26 cellular contexts compared by ENCODE assay signal in the genomic region with DNA sequence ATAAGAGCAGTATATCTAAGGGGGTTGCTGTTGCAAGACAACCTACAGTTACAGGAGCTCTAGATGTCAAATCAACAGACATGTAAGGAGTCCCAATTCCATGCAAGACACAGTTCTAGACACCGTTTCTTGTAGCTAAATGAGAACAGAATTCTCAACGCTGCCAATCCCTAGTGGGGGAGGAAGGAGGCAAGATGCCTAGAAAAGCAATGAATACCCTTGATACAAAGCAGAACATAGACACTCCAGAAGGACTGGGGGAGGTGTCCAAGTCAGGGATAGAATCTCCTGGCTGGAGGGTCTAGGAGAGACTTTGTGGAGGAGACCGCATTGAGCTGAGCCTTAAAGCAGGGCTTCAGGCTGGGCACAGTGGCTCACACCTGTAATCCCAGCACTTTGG.
DNase-seq lines count a peak whose midpoint lies in the region; ATAC-seq and TF ChIP-seq lines count a peak whose summit lies in the region.
"Had no signal": no experiment of that assay in that cellular context is flagged by ENCODE, and none has a peak within 500 bp of the region (broad histone marks: within the 10 kb centered on the region; RNA-seq: fewer than 3 reads in every experiment).

No MANE protein-coding gene starts in this region.

- H3K27ac ChIP-seq in brain microvascular endothelial cell, result no peak overlapping the region
- H3K27ac ChIP-seq: 22Rv1, A549, BLaER1 had no signal

- no peak for TF ChIP-seq CTCF in brain microvascular endothelial cell (IDR thresholded peaks at IDR 0.05; ENCODE audit: low read depth, low read length, missing control alignments)

- intact Hi-C loops in cardiac septum (cut with DNase I), result no loop called here

- peak; percentile 41 for DNase-seq in Ammon's horn (ENCODE audit: low spot score)
- peak; percentile 43 for DNase-seq in medulla oblongata (ENCODE audit: extremely low spot score)
- peak; percentile 11 for DNase-seq in midbrain (lab: John Stamatoyannopoulos, UW)
- DNase-seq in superior temporal gyrus (ENCODE audit: extremely low spot score), result peak; percentile 56
- no peak for DNase-seq in brain microvascular endothelial cell
- no peak for DNase-seq in cardiac septum (ENCODE audit: low spot score)
- no peak for DNase-seq in NCI-H345 (lab: John Stamatoyannopoulos, UW)
- DNase-seq: AML-193; BE2C; C1 segment of cervical spinal cord; CD4-positive, alpha-beta memory T cell; CD4-positive, CD25-positive, alpha-beta regulatory T cell; CD8-positive, alpha-beta memory T cell; COR-L47; DMS 273 treated with DMSO at 0.1 percent for 48 hours; DMS153; DMS53; DMS79; DND-41; EL; GDM1 had no signal

- H3K4me3 ChIP-seq in brain microvascular endothelial cell (ENCODE audit: low read depth, low read length), result no peak overlapping the region
- H3K4me3 ChIP-seq: A549, BLaER1, GM12878 had no signal

- in situ Hi-C loops in brain microvascular endothelial cell (cut with HindIII; ENCODE audit: low pct_ligation_motif_present, low sequenced_read_pairs), result no loop called here

- no peaks in the 10 kb centered on the region for H3K27me3 ChIP-seq in brain microvascular endothelial cell (replicated peaks)
- H3K27me3 ChIP-seq: BE2C, BLaER1 had no signal

- H3K36me3 ChIP-seq in brain microvascular endothelial cell (replicated peaks), result no peaks in the 10 kb centered on the region
- H3K36me3 ChIP-seq: BE2C, BLaER1 had no signal

- ATAC-seq in SK-N-SH treated with all-trans-retinoic acid at 6 μM for 48 hours, result no peak
- ATAC-seq: A549, GM12878 had no signal

TF ChIP-seq in SK-N-SH treated with all-trans-retinoic acid at 6 μM for 48 hours, 23 proteins besides CTCF, POLR2A, EP300 and RAD21:
- TF ChIP-seq RARB (CRISPR knock-in tag; IDR thresholded peaks at IDR 0.05), result no peak
- TF ChIP-seq, protein P1, sequence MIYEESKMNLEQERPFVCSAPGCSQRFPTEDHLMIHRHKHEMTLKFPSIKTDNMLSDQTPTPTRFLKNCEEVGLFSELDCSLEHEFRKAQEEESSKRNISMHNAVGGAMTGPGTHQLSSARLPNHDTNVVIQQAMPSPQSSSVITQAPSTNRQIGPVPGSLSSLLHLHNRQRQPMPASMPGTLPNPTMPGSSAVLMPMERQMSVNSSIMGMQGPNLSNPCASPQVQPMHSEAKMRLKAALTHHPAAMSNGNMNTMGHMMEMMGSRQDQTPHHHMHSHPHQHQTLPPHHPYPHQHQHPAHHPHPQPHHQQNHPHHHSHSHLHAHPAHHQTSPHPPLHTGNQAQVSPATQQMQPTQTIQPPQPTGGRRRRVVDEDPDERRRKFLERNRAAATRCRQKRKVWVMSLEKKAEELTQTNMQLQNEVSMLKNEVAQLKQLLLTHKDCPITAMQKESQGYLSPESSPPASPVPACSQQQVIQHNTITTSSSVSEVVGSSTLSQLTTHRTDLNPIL (CRISPR knock-in tag; IDR thresholded peaks at IDR 0.05; ENCODE audit: low read depth), result no peak
- TF ChIP-seq OSR1 (CRISPR knock-in tag; IDR thresholded peaks at IDR 0.05), result no peak
- no peak for TF ChIP-seq ZNF565 (CRISPR knock-in tag; conservative IDR thresholded peaks at IDR 0.05; ENCODE audit: low read depth)
- TF ChIP-seq ZFP30 (CRISPR knock-in tag; IDR thresholded peaks at IDR 0.05), result no peak
- no peak for TF ChIP-seq ZFP3 (CRISPR knock-in tag; IDR thresholded peaks at IDR 0.05)
- TF ChIP-seq, protein P2, sequence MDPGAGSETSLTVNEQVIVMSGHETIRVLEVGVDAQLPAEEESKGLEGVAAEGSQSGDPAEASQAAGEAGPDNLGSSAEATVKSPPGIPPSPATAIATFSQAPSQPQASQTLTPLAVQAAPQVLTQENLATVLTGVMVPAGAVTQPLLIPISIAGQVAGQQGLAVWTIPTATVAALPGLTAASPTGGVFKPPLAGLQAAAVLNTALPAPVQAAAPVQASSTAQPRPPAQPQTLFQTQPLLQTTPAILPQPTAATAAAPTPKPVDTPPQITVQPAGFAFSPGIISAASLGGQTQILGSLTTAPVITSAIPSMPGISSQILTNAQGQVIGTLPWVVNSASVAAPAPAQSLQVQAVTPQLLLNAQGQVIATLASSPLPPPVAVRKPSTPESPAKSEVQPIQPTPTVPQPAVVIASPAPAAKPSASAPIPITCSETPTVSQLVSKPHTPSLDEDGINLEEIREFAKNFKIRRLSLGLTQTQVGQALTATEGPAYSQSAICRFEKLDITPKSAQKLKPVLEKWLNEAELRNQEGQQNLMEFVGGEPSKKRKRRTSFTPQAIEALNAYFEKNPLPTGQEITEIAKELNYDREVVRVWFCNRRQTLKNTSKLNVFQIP (CRISPR knock-in tag; IDR thresholded peaks at IDR 0.05; ENCODE audit: borderline replicate concordance, low read depth), result no peak
- TF ChIP-seq, protein P3, sequence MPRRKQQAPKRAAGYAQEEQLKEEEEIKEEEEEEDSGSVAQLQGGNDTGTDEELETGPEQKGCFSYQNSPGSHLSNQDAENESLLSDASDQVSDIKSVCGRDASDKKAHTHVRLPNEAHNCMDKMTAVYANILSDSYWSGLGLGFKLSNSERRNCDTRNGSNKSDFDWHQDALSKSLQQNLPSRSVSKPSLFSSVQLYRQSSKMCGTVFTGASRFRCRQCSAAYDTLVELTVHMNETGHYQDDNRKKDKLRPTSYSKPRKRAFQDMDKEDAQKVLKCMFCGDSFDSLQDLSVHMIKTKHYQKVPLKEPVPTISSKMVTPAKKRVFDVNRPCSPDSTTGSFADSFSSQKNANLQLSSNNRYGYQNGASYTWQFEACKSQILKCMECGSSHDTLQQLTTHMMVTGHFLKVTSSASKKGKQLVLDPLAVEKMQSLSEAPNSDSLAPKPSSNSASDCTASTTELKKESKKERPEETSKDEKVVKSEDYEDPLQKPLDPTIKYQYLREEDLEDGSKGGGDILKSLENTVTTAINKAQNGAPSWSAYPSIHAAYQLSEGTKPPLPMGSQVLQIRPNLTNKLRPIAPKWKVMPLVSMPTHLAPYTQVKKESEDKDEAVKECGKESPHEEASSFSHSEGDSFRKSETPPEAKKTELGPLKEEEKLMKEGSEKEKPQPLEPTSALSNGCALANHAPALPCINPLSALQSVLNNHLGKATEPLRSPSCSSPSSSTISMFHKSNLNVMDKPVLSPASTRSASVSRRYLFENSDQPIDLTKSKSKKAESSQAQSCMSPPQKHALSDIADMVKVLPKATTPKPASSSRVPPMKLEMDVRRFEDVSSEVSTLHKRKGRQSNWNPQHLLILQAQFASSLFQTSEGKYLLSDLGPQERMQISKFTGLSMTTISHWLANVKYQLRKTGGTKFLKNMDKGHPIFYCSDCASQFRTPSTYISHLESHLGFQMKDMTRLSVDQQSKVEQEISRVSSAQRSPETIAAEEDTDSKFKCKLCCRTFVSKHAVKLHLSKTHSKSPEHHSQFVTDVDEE (CRISPR knock-in tag; IDR thresholded peaks at IDR 0.05), result no peak
- no peak for TF ChIP-seq ISL1 (CRISPR knock-in tag; IDR thresholded peaks at IDR 0.05)
- TF ChIP-seq, protein P4, sequence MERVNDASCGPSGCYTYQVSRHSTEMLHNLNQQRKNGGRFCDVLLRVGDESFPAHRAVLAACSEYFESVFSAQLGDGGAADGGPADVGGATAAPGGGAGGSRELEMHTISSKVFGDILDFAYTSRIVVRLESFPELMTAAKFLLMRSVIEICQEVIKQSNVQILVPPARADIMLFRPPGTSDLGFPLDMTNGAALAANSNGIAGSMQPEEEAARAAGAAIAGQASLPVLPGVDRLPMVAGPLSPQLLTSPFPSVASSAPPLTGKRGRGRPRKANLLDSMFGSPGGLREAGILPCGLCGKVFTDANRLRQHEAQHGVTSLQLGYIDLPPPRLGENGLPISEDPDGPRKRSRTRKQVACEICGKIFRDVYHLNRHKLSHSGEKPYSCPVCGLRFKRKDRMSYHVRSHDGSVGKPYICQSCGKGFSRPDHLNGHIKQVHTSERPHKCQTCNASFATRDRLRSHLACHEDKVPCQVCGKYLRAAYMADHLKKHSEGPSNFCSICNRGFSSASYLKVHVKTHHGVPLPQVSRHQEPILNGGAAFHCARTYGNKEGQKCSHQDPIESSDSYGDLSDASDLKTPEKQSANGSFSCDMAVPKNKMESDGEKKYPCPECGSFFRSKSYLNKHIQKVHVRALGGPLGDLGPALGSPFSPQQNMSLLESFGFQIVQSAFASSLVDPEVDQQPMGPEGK (CRISPR knock-in tag; IDR thresholded peaks at IDR 0.05; ENCODE audit: borderline replicate concordance), result no peak
- TF ChIP-seq ZNF8 (CRISPR knock-in tag; IDR thresholded peaks at IDR 0.05), result no peak
- no peak for TF ChIP-seq ZNF70 (CRISPR knock-in tag; IDR thresholded peaks at IDR 0.05)
- no peak for TF ChIP-seq TOX (CRISPR knock-in tag; IDR thresholded peaks at IDR 0.05; ENCODE audit: borderline replicate concordance)
- no peak for TF ChIP-seq ARNTL (CRISPR knock-in tag; IDR thresholded peaks at IDR 0.05; ENCODE audit: borderline replicate concordance, low read depth)
- no peak for TF ChIP-seq ZC3H10 (CRISPR knock-in tag; IDR thresholded peaks at IDR 0.05)
- TF ChIP-seq ESRRG (CRISPR knock-in tag; IDR thresholded peaks at IDR 0.05), result no peak

Comparison
In these comparisons a context has a peak if more than half of its experiments do, and no peak if none do; other contexts are left out.
1. DNase-seq: peak in Ammon's horn (single experiment), medulla oblongata (single experiment), midbrain (single experiment) and superior temporal gyrus (single experiment); none in brain microvascular endothelial cell (single experiment), cardiac septum (single experiment) and NCI-H345 (single experiment).